ENCODE assay signal across 8 cellular contexts in genomic region chr18:77108001-77108692, GRCh38. TPM values are rescaled to one million over a fixed set of nuclear protein-coding genes. Genes with fewer than 3 reads are reported as not detected.
DNase-seq lines count a peak whose midpoint lies in the region; ATAC-seq and TF ChIP-seq lines count a peak whose summit lies in the region.

No MANE protein-coding gene starts in this region.

- H3K27ac ChIP-seq in urinary bladder (ENCODE audit: low read depth) (peak overlapping the region; percentile 28), endodermal cell (ENCODE audit: low read depth, low read length) (no peak overlapping the region)

- no peak for TF ChIP-seq CTCF in endodermal cell (conservative IDR thresholded peaks at IDR 0.05)

- no peaks in the 10 kb centered on the region for H3K9me3 Mint-ChIP-seq in activated T-cell treated with anti-CD3 and anti-CD28 coated beads, Interleukin-2, amount 50 U/mL, for 4 hours
- H3K9me3 Mint-ChIP-seq in endodermal cell, result no peaks in the 10 kb centered on the region

- peak overlapping the region; percentile 64 for H3K4me3 Mint-ChIP-seq in activated T-cell treated with anti-CD3 and anti-CD28 coated beads, Interleukin-2, amount 50 U/mL, for 4 hours
- no peak overlapping the region for H3K4me3 Mint-ChIP-seq in endodermal cell

- H3K36me3 Mint-ChIP-seq in activated T-cell treated with anti-CD3 and anti-CD28 coated beads, Interleukin-2, amount 50 U/mL, for 4 hours (ENCODE audit: insufficient read depth), result peaks cover 36% of the 10 kb centered on the region
- H3K36me3 Mint-ChIP-seq in endodermal cell (ENCODE audit: low read depth), result peaks cover 14% of the 10 kb centered on the region

- peak; percentile 74 to 76 for ATAC-seq in activated T-cell treated with anti-CD3 and anti-CD28 coated beads, Interleukin-2, amount 50 U/mL, for 4 hours
- peak; percentile 81 for ATAC-seq in HG02610 (IDR thresholded peaks at IDR 0.05; ENCODE audit: unreplicated experiment)

- no peaks in the 10 kb centered on the region for H3K9me3 ChIP-seq in endodermal cell (ENCODE audit: control insufficient read depth, low read length)

- no peak overlapping the region for H3K9ac ChIP-seq in endodermal cell (ENCODE audit: extremely low read depth, low read length, poor library complexity, severe bottlenecking)

- no peak overlapping the region for H3K27ac Mint-ChIP-seq in endodermal cell

- H3K27me3 Mint-ChIP-seq in activated T-cell treated with anti-CD3 and anti-CD28 coated beads, Interleukin-2, amount 50 U/mL, for 4 hours (ENCODE audit: low read depth), result no peaks in the 10 kb centered on the region
- H3K27me3 Mint-ChIP-seq in endodermal cell (ENCODE audit: insufficient read depth), result no peaks in the 10 kb centered on the region

- H3K27me3 ChIP-seq in endodermal cell (ENCODE audit: control insufficient read depth, insufficient read depth, low read length, poor library complexity, severe bottlenecking), result no peaks in the 10 kb centered on the region

- DNase-seq in activated T-cell treated with anti-CD3 and anti-CD28 coated beads, Interleukin-2, amount 50 U/mL, for 4 hours, result no peak
- DNase-seq in activated T-cell treated with anti-CD3 and anti-CD28 coated beads for 4 hours (no peak), NCI-H69 (lab: John Stamatoyannopoulos, UW) (peak; percentile 26), cerebellar cortex (ENCODE audit: low spot score) (peak; percentile 7), mucosa of gallbladder (ENCODE audit: low spot score) (peak; percentile 68), endodermal cell (no peak)

- H3K4me3 ChIP-seq in urinary bladder (ENCODE audit: low read depth, low read length), result no peak overlapping the region
- H3K4me3 ChIP-seq in endodermal cell (ENCODE audit: low read length), result no peak overlapping the region

- 10% methylated on average over 13 of the region's 13 CpGs for WGBS in urinary bladder
- 84 to 87% methylated on average over 12 to 13 of the region's 13 CpGs for WGBS in endodermal cell (ENCODE audit: insufficient coverage in 1 of 2, insufficient read length in 1 of 2), 2 experiments

- H3K36me3 ChIP-seq in urinary bladder (ENCODE audit: insufficient read depth) (no peaks in the 10 kb centered on the region), endodermal cell (ENCODE audit: control insufficient read depth, insufficient read depth, low read length) (no peaks in the 10 kb centered on the region)

- peaks cover 95% of the 10 kb centered on the region for H3K4me1 Mint-ChIP-seq in activated T-cell treated with anti-CD3 and anti-CD28 coated beads, Interleukin-2, amount 50 U/mL, for 4 hours (ENCODE audit: low read depth)
- peaks cover 21% of the 10 kb centered on the region for H3K4me1 Mint-ChIP-seq in endodermal cell

- H3K4me1 ChIP-seq in urinary bladder (ENCODE audit: insufficient read depth) (no peaks in the 10 kb centered on the region), endodermal cell (ENCODE audit: control insufficient read depth, insufficient read depth, low read length) (no peaks in the 10 kb centered on the region)

RNA-seq across cellular contexts. Expression of gene MBP, which starts 24.4 kb away (rescaled TPM):
- 10 to 100 TPM; 28.1 to 32.9 (median 32.3) TPM for total RNA-seq in activated T-cell treated with anti-CD3 and anti-CD28 coated beads, Interleukin-2, amount 50 U/mL, for 4 hours
- total RNA-seq in mucosa of gallbladder (91.4 TPM), urinary bladder (24.4 TPM), endodermal cell (10 to 100 TPM; 16.3 to 19.0 TPM)
- 9.6 TPM for polyA plus RNA-seq in urinary bladder
- 2.6 TPM for polyA plus RNA-seq in endodermal cell (2013, experiment 1 of 2)
- polyA plus RNA-seq in endodermal cell (2013, experiment 2 of 2), result 2.1 TPM

Comparison
In these comparisons a context has a peak if more than half of its experiments do, and no peak if none do; other contexts are left out.
1. DNase-seq: peak in NCI-H69 (single experiment), cerebellar cortex (single experiment) and mucosa of gallbladder (single experiment); none in activated T-cell treated with anti-CD3 and anti-CD28 coated beads, Interleukin-2, amount 50 U/mL, for 4 hours (single experiment), activated T-cell treated with anti-CD3 and anti-CD28 coated beads for 4 hours (single experiment) and endodermal cell (single experiment).